ENCODE assay signal across 24 cellular contexts in genomic region chr11:116893906-116894305, GRCh38. TPM values are rescaled to one million over a fixed set of nuclear protein-coding genes. Genes with fewer than 3 reads are reported as not detected.
DNase-seq lines count a peak whose midpoint lies in the region; ATAC-seq and TF ChIP-seq lines count a peak whose summit lies in the region.
"Had no signal": no experiment of that assay in that cellular context is flagged by ENCODE, and none has a peak within 500 bp of the region (broad histone marks: within the 10 kb centered on the region; RNA-seq: fewer than 3 reads in every experiment).

No MANE protein-coding gene starts in this region.

- H3K4me1 ChIP-seq in CD8-positive, alpha-beta memory T cell (ENCODE audit: insufficient read depth, low read length), result peaks cover 12% of the 10 kb centered on the region
- H3K4me1 ChIP-seq in neutrophil (ENCODE audit: control insufficient read depth in 1 of 2, insufficient read depth in 1 of 2, low read depth in 1 of 2, low read length in 1 of 2), result peaks cover 7 to 14% of the 10 kb centered on the region in 2 experiments

- H3K9me3 Mint-ChIP-seq in CD8-positive, alpha-beta memory T cell, result no peaks in the 10 kb centered on the region
- H3K9me3 Mint-ChIP-seq: activated CD4-positive, alpha-beta T cell treated with anti-CD3 and anti-CD28 coated beads, Interleukin-2, amount 10 ng/mL, durations not matched to agents 24 days and 14 days; stimulated activated naive CD8-positive, alpha-beta T cell treated with anti-CD3 and anti-CD28 coated beads, Interleukin-15, Interleukin-2, amounts not matched to agents 100 ng/mL and 50 ng/mL, for 24 hours; type B pancreatic cell had no signal

- no peak overlapping the region for H3K27ac ChIP-seq in CD8-positive, alpha-beta memory T cell (ENCODE audit: low read depth, low read length)
- H3K27ac ChIP-seq in neutrophil, result peak overlapping the region; percentile 74
- H3K27ac ChIP-seq: ovary had no signal

- H3K36me3 Mint-ChIP-seq in CD8-positive, alpha-beta memory T cell, result peaks cover 8 to 65% (median 23%) of the 10 kb centered on the region in 3 donors

- POLR2A ChIA-PET in CD8-positive, alpha-beta memory T cell (lab: Charles Lee), result interaction anchor here (0.5 kb wide), 1 partner anchor 39 kb away, joined by 6 read pairs; no protein-coding TSS in a partner anchor

- no peak overlapping the region for H3K4me3 ChIP-seq in CD8-positive, alpha-beta memory T cell (ENCODE audit: low read length)
- H3K4me3 ChIP-seq in neutrophil (ENCODE audit: low read depth in 1 of 2, low read length in 1 of 2), result no peak overlapping the region
- H3K4me3 ChIP-seq: lung, ovary had no signal

- no peaks in the 10 kb centered on the region for H3K27me3 ChIP-seq in CD8-positive, alpha-beta memory T cell (ENCODE audit: insufficient read depth, low read length, poor library complexity, severe bottlenecking)
- no peaks in the 10 kb centered on the region for H3K27me3 ChIP-seq in neutrophil
- H3K27me3 ChIP-seq: ovary had no signal

- ATAC-seq in GM18868 (IDR thresholded peaks at IDR 0.05; ENCODE audit: unreplicated experiment) (no peak), HG03045 (IDR thresholded peaks at IDR 0.05; ENCODE audit: unreplicated experiment) (no peak), HG02973 (IDR thresholded peaks at IDR 0.05; ENCODE audit: unreplicated experiment) (no peak)

- H3K4me1 Mint-ChIP-seq in CD8-positive, alpha-beta memory T cell, result peaks cover 25 to 34% (median 29%) of the 10 kb centered on the region in 3 donors

- no peaks in the 10 kb centered on the region for H3K27me3 Mint-ChIP-seq in CD8-positive, alpha-beta memory T cell
- H3K27me3 Mint-ChIP-seq: activated CD4-positive, alpha-beta T cell treated with anti-CD3 and anti-CD28 coated beads, Interleukin-2, amount 10 ng/mL, durations not matched to agents 24 days and 14 days; stimulated activated naive CD8-positive, alpha-beta T cell treated with anti-CD3 and anti-CD28 coated beads, Interleukin-15, Interleukin-2, amounts not matched to agents 100 ng/mL and 50 ng/mL, for 24 hours; type B pancreatic cell had no signal

- DNase-seq in CD8-positive, alpha-beta memory T cell, result no peak
- peak; percentile 52 for DNase-seq in NCI-H2029 treated with DMSO at 0.1 percent for 48 hours (lab: John Stamatoyannopoulos, UW)
- peak; percentile 32 for DNase-seq in cerebellum (ENCODE audit: low spot score)
- no peak for DNase-seq in SIG-M5 (lab: John Stamatoyannopoulos, UW)
- DNase-seq: activated CD4-positive, alpha-beta T cell treated with anti-CD3 and anti-CD28 coated beads, Interleukin-2, amount 10 ng/mL, durations not matched to agents 24 days and 14 days; activated gamma-delta T cell; dermis blood vessel endothelial cell; DND-41; erythroblast; foreskin melanocyte; H7; islet precursor cell; KG1; NCI-H526; ovary; SHP77 had no signal

- H3K9me3 ChIP-seq in CD8-positive, alpha-beta memory T cell (ENCODE audit: low read length), result no peaks in the 10 kb centered on the region
- no peaks in the 10 kb centered on the region for H3K9me3 ChIP-seq in neutrophil
- H3K9me3 ChIP-seq: ovary had no signal

- no peak for TF ChIP-seq CTCF in neutrophil (IDR thresholded peaks at IDR 0.05)

- H3K36me3 ChIP-seq in CD8-positive, alpha-beta memory T cell (ENCODE audit: insufficient read depth, low read length), result peaks cover 15% of the 10 kb centered on the region
- peaks cover 47% of the 10 kb centered on the region for H3K36me3 ChIP-seq in neutrophil
- H3K36me3 ChIP-seq: ovary had no signal

- H3K4me3 Mint-ChIP-seq in CD8-positive, alpha-beta memory T cell, result no peak overlapping the region
- H3K4me3 Mint-ChIP-seq: activated CD4-positive, alpha-beta T cell treated with anti-CD3 and anti-CD28 coated beads, Interleukin-2, amount 10 ng/mL, durations not matched to agents 24 days and 14 days; stimulated activated naive CD8-positive, alpha-beta T cell treated with anti-CD3 and anti-CD28 coated beads, Interleukin-15, Interleukin-2, amounts not matched to agents 100 ng/mL and 50 ng/mL, for 24 hours; type B pancreatic cell had no signal

- peak overlapping the region in 6 of 8 donors; percentile 0 to 66 (median 43) for H3K27ac Mint-ChIP-seq in CD8-positive, alpha-beta memory T cell
- H3K27ac Mint-ChIP-seq: activated CD4-positive, alpha-beta T cell treated with anti-CD3 and anti-CD28 coated beads, Interleukin-2, amount 10 ng/mL, durations not matched to agents 24 days and 14 days; type B pancreatic cell had no signal

- CTCF ChIA-PET in CD8-positive, alpha-beta memory T cell (lab: Charles Lee), result interaction anchor here (0.7 to 2.1 kb wide), 3 partner anchors 10 to 212 kb away, joined by 3 to 7 read pairs (median 5); no protein-coding TSS in a partner anchor

RNA-seq across cellular contexts. Expression of gene APOA1, which starts 56.5 kb away (rescaled TPM):
- total RNA-seq in CD8-positive, alpha-beta memory T cell, result under 1 TPM; 0.33 to 0.48 TPM
- not detected for polyA plus RNA-seq in CD8-positive, alpha-beta memory T cell
- total RNA-seq in cerebellum, result 0.91 TPM
- total RNA-seq: activated CD4-positive, alpha-beta T cell treated with anti-CD3 and anti-CD28 coated beads, Interleukin-2, amount 10 ng/mL, durations not matched to agents 24 days and 14 days; HT-29 had no signal

Comparison
In these comparisons a context has a peak if more than half of its experiments do, and no peak if none do; other contexts are left out.
1. DNase-seq: peak in NCI-H2029 treated with DMSO at 0.1 percent for 48 hours (single experiment) and cerebellum (single experiment); none in CD8-positive, alpha-beta memory T cell (0 of 5) and SIG-M5 (single experiment).